ENCODE assay signal across 8 cellular contexts in the genomic region with DNA sequence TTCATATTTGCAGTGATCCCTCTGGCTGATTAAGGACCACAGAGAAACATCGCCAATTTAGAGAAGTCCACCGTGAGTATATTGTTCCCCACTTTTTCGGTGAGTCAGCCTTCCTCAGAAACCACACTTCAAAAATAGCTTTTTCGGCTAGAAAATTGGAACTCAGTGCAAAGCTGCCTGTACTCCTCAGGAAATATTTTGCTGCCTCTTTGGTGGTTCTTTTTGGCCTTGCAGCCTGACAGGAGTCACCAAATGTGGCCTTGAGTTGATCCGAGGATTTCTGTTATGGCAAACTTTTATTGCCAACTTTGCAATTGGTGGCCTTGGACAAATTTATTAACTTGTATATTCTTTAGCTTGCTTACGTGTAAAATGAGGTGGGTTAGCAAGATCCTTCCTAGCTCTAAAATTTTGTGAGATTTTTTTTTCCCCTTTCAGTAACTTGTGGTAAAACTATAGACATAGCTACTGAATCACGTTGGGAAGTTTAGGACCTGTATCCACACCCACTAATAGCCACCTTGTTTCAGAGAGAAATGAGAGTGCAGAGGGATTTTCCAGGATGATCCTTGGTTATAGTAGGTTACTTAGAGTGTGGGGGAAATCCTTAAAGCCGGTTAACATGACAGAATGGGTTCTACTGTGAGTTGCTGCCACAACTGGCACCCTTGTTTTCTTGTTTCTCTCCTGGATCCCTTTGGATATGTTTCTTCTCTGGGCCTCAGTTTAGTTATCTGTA. TPM values are rescaled to one million over a fixed set of nuclear protein-coding genes. Genes with fewer than 3 reads are reported as not detected.
A peak's percentile ranks its signal among the peaks of the same experiment; 100 is the strongest.
DNase-seq lines count a peak whose midpoint lies in the region; ATAC-seq lines count a peak whose summit lies in the region.

No MANE protein-coding gene starts in this region.

- H3K36me3 ChIP-seq in ACC112 (ENCODE audit: insufficient read depth, low read length) (peaks cover 3% of the 10 kb centered on the region; the same call in 1 of the 2 replicates), HUES64 (ENCODE audit: insufficient read depth, low read length) (no peaks in the 10 kb centered on the region), adipocyte (ENCODE audit: control insufficient read depth, insufficient read depth, low read length, severe bottlenecking) (peaks cover 66% of the 10 kb centered on the region), mesenchymal stem cell (ENCODE audit: control insufficient read depth in 1 of 2, insufficient read depth in 2 of 2, low read depth in 1 of 2, low read length in 2 of 2) (peaks cover 4 to 49% of the 10 kb centered on the region in 2 experiments)

- no peak overlapping the region for H4K91ac ChIP-seq in mesenchymal stem cell (ENCODE audit: low read length)

- no peak for ATAC-seq in GM21737 (IDR thresholded peaks at IDR 0.05; ENCODE audit: unreplicated experiment)
- no peak for ATAC-seq in GM19467 (IDR thresholded peaks at IDR 0.05; ENCODE audit: unreplicated experiment)
- no peak for ATAC-seq in GM21526 (IDR thresholded peaks at IDR 0.05; ENCODE audit: low FRiP score, unreplicated experiment)
- ATAC-seq in GM19395 (IDR thresholded peaks at IDR 0.05; ENCODE audit: unreplicated experiment) = no peak

- peaks cover 84% of the 10 kb centered on the region for H3K79me2 ChIP-seq in ACC112 (ENCODE audit: control insufficient read depth, insufficient read depth, low read length, unreplicated experiment)

- H3K4me3 ChIP-seq in ACC112 (ENCODE audit: low read depth, low read length) = peak overlapping the region; percentile 14; the same call in 1 of the 2 replicates
- no peak overlapping the region for H3K4me3 ChIP-seq in HUES64 (ENCODE audit: low read length)
- no peak overlapping the region for H3K4me3 ChIP-seq in adipocyte (ENCODE audit: low read length)
- H3K4me3 ChIP-seq in mesenchymal stem cell (ENCODE audit: insufficient read depth in 1 of 2, low read depth in 1 of 2, low read length in 2 of 2) = peak overlapping the region in 1 of 2 experiments; percentile 18

- H2BK12ac ChIP-seq in mesenchymal stem cell (ENCODE audit: low read length in 2 of 2) = no peak overlapping the region

- no peak overlapping the region for H2BK120ac ChIP-seq in mesenchymal stem cell (ENCODE audit: low read depth, low read length)

- no peak overlapping the region for H3K4me2 ChIP-seq in mesenchymal stem cell (ENCODE audit: low read length, poor library complexity, severe bottlenecking)

- H3K4ac ChIP-seq in mesenchymal stem cell (ENCODE audit: low read depth in 1 of 2, low read length in 2 of 2) = no peak overlapping the region

- peaks cover 2% of the 10 kb centered on the region for H3K79me1 ChIP-seq in mesenchymal stem cell (replicated peaks; ENCODE audit: low read length, poor library complexity, severe bottlenecking)

- DNase-seq in adipocyte (ENCODE audit: low read depth) (peak; percentile 65), mesenchymal stem cell (no peak)

- no peak overlapping the region for H4K8ac ChIP-seq in mesenchymal stem cell (ENCODE audit: low read length)

- H3K23ac ChIP-seq in mesenchymal stem cell (ENCODE audit: low read length in 2 of 2) = no peak overlapping the region

- 95% methylated on average over 7 of the region's 8 CpGs for WGBS in HUES64
- 82% methylated on average over 7 of the region's 8 CpGs for WGBS in mesenchymal stem cell

- H3K9me3 ChIP-seq in HUES64 (ENCODE audit: insufficient read depth, low read depth, low read length) (no peaks in the 10 kb centered on the region), adipocyte (ENCODE audit: control insufficient read depth, low read length) (no peaks in the 10 kb centered on the region), mesenchymal stem cell (ENCODE audit: control insufficient read depth, low read length) (no peaks in the 10 kb centered on the region)

- H3K4me1 ChIP-seq in ACC112 (ENCODE audit: control insufficient read depth, insufficient read depth, low read length, unreplicated experiment) = peaks cover 45% of the 10 kb centered on the region
- peaks cover 28% of the 10 kb centered on the region for H3K4me1 ChIP-seq in HUES64 (ENCODE audit: insufficient read depth, low read length)
- H3K4me1 ChIP-seq in adipocyte (ENCODE audit: control insufficient read depth, insufficient read depth, low read length) = peaks cover 55% of the 10 kb centered on the region
- H3K4me1 ChIP-seq in mesenchymal stem cell (ENCODE audit: control insufficient read depth, insufficient read depth, low read depth, low read length) = peaks cover 18% of the 10 kb centered on the region

- H2BK15ac ChIP-seq in mesenchymal stem cell (ENCODE audit: low read depth, poor library complexity, severe bottlenecking) = no peak overlapping the region

- peak overlapping the region; percentile 48 for H3K27ac ChIP-seq in ACC112 (ENCODE audit: low read depth, low read length)
- H3K27ac ChIP-seq in HUES64 (ENCODE audit: low read depth, low read length) = peak overlapping the region; percentile 30; the same call in 1 of the 2 replicates
- no peak overlapping the region for H3K27ac ChIP-seq in mesenchymal stem cell (ENCODE audit: low read length, poor library complexity, severe bottlenecking)

- H3K27me3 ChIP-seq in ACC112 (ENCODE audit: insufficient read depth, low read length) (no peaks in the 10 kb centered on the region), HUES64 (ENCODE audit: insufficient read depth, low read length) (no peaks in the 10 kb centered on the region), adipocyte (replicated peaks; ENCODE audit: control insufficient read depth, insufficient read depth, low read length) (no peaks in the 10 kb centered on the region), mesenchymal stem cell (ENCODE audit: control insufficient read depth in 1 of 2, insufficient read depth in 1 of 2, low read length in 2 of 2) (no peaks in the 10 kb centered on the region)

- H3K9ac ChIP-seq in HUES64 (ENCODE audit: low read depth, low read length) (no peak overlapping the region), adipocyte (ENCODE audit: low read length) (peak overlapping the region; percentile 32), mesenchymal stem cell (ENCODE audit: low read length) (peak overlapping the region; percentile 55)

- H2AFZ ChIP-seq in ACC112 (ENCODE audit: low read length, unreplicated experiment) (no peak overlapping the region), mesenchymal stem cell (ENCODE audit: low read depth, low read length) (no peak overlapping the region)

- H2AK5ac ChIP-seq in mesenchymal stem cell (ENCODE audit: low read length, severe bottlenecking) = no peak overlapping the region

- no peak overlapping the region for H3K18ac ChIP-seq in mesenchymal stem cell (ENCODE audit: low read depth in 1 of 2, low read length in 2 of 2)

- H2BK5ac ChIP-seq in mesenchymal stem cell (ENCODE audit: low read depth, low read length, poor library complexity, severe bottlenecking) = no peak overlapping the region

- no peak overlapping the region for H3K14ac ChIP-seq in mesenchymal stem cell (ENCODE audit: low read length in 2 of 2)

RNA-seq across cellular contexts. Expression of a gene that starts 9.9 kb away (rescaled TPM):
- 25.5 TPM for polyA plus RNA-seq in HUES64 (2013, experiment 1 of 2)
- polyA plus RNA-seq in HUES64 (2013, experiment 2 of 2) = 38.7 TPM
- polyA plus RNA-seq in mesenchymal stem cell (2013, experiment 1 of 2) = 119 TPM
- polyA plus RNA-seq in mesenchymal stem cell (2013, experiment 2 of 2) = 122 TPM

RNA-seq across cellular contexts. Expression of a gene that starts 14.5 kb away (rescaled TPM):
- polyA plus RNA-seq in HUES64 (2013, experiment 1 of 2) = 51.5 TPM
- 59.7 TPM for polyA plus RNA-seq in HUES64 (2013, experiment 2 of 2)
- 37.9 TPM for polyA plus RNA-seq in mesenchymal stem cell (2013, experiment 1 of 2)
- polyA plus RNA-seq in mesenchymal stem cell (2013, experiment 2 of 2) = 37.7 TPM

RNA-seq across cellular contexts. Expression of a gene that starts 27.8 kb away (rescaled TPM):
- polyA plus RNA-seq in HUES64 (2013, experiment 1 of 2) = not detected
- polyA plus RNA-seq in HUES64 (2013, experiment 2 of 2) = not detected
- 0.32 TPM for polyA plus RNA-seq in mesenchymal stem cell (2013, experiment 1 of 2)
- 0.41 TPM for polyA plus RNA-seq in mesenchymal stem cell (2013, experiment 2 of 2)

RNA-seq across cellular contexts. Expression of a gene that starts 42.5 kb away (rescaled TPM):
- 10.5 TPM for polyA plus RNA-seq in HUES64 (2013, experiment 1 of 2)
- polyA plus RNA-seq in HUES64 (2013, experiment 2 of 2) = 14.9 TPM
- polyA plus RNA-seq in mesenchymal stem cell (2013, experiment 1 of 2) = 26.6 TPM
- polyA plus RNA-seq in mesenchymal stem cell (2013, experiment 2 of 2) = 27.0 TPM
